Comparison of ENCODE assay signal across 9 cellular contexts in the genomic region with DNA sequence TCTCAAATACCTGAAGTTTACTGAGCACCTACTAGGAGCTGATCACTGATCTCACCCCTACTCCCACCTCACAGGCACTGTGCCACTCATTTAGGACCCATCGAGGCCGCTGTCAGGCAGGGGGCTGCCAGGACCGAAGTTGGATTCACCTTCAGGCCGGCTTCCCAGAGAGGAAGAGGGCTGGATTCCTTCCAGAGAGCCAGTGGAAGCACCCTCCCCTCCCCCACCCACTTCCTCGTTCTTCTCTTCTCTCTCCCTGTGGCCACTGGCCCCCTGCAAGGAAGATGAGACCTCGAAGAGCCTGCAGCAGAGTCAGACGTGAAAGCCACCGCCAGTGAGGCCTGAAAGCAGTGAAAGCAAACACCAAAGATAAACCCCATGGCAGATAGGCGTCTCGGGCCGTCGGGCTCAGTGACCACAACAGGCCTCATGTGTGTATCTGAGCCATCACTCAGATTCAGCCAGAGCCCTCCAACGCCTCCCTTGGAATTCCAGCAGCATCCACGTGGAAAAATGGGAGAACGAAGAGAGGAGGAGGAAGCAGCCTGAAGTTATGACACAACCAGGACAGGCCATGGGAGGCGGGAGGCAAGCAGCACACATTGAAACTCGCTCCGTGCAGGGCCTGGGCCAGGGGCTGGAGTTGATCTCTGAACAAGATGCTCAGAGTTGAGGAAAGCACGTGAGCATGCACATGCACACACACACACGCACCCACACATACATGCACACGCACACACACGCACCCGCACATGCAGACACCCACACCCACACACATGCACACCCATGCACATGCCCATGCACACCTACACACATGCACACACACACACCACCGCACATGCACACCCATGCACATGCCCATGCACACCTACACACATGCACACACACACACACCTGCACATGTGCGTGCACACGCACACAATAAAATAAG. TPM values are rescaled to one million over a fixed set of nuclear protein-coding genes. Genes with fewer than 3 reads are reported as not detected.
A peak's percentile ranks its signal among the peaks of the same experiment; 100 is the strongest.
DNase-seq lines count a peak whose midpoint lies in the region; ATAC-seq lines count a peak whose summit lies in the region.
"Had no signal": no experiment of that assay in that cellular context is flagged by ENCODE, and none has a peak within 500 bp of the region (broad histone marks: within the 10 kb centered on the region; RNA-seq: fewer than 3 reads in every experiment).

No MANE protein-coding gene starts in this region.

- H3K9me3 ChIP-seq in CD8-positive, alpha-beta memory T cell (ENCODE audit: low read length) = no peaks in the 10 kb centered on the region
- H3K9me3 ChIP-seq in naive thymus-derived CD4-positive, alpha-beta T cell (ENCODE audit: control insufficient read depth in 2 of 3, low read length in 3 of 3) = no peaks in the 10 kb centered on the region

- peaks cover 31 to 50% (median 31%) of the 10 kb centered on the region in 3 donors for H3K4me1 Mint-ChIP-seq in CD8-positive, alpha-beta memory T cell
- H3K4me1 Mint-ChIP-seq in activated naive CD8-positive, alpha-beta T cell treated with anti-CD3 and anti-CD28 coated beads, Interleukin-2, amount 50 U/mL, for 24 hours = peaks cover 43% of the 10 kb centered on the region
- H3K4me1 Mint-ChIP-seq in naive thymus-derived CD4-positive, alpha-beta T cell = peaks cover 27 to 65% (median 52%) of the 10 kb centered on the region in 7 donors

- peak overlapping the region; percentile 45 for H3K4me3 ChIP-seq in CD8-positive, alpha-beta memory T cell (ENCODE audit: low read length)
- peak overlapping the region; percentile 48 for H3K4me3 ChIP-seq in naive thymus-derived CD4-positive, alpha-beta T cell (ENCODE audit: low read length)

- H3K27ac ChIP-seq in CD8-positive, alpha-beta memory T cell (ENCODE audit: low read depth, low read length) = peak overlapping the region; percentile 33
- H3K27ac ChIP-seq in naive thymus-derived CD4-positive, alpha-beta T cell (ENCODE audit: low read depth, low read length) = peak overlapping the region; percentile 62

- peak overlapping the region; percentile 46 to 93 (median 86) for H3K27ac Mint-ChIP-seq in CD8-positive, alpha-beta memory T cell
- no peak overlapping the region for H3K27ac Mint-ChIP-seq in activated naive CD8-positive, alpha-beta T cell treated with anti-CD3 and anti-CD28 coated beads, Interleukin-2, amount 50 U/mL, for 24 hours
- peak overlapping the region; percentile 75 to 97 (median 92) for H3K27ac Mint-ChIP-seq in naive thymus-derived CD4-positive, alpha-beta T cell

- no peaks in the 10 kb centered on the region for H3K27me3 Mint-ChIP-seq in CD8-positive, alpha-beta memory T cell
- no peaks in the 10 kb centered on the region for H3K27me3 Mint-ChIP-seq in activated naive CD8-positive, alpha-beta T cell treated with anti-CD3 and anti-CD28 coated beads, Interleukin-2, amount 50 U/mL, for 24 hours
- no peaks in the 10 kb centered on the region for H3K27me3 Mint-ChIP-seq in naive thymus-derived CD4-positive, alpha-beta T cell

- peaks cover 50% of the 10 kb centered on the region for H3K4me1 ChIP-seq in CD8-positive, alpha-beta memory T cell (ENCODE audit: insufficient read depth, low read length)
- peaks cover 25 to 38% of the 10 kb centered on the region in 2 donors for H3K4me1 ChIP-seq in naive thymus-derived CD4-positive, alpha-beta T cell (ENCODE audit: control insufficient read depth in 2 of 2, insufficient read depth in 2 of 2, low read length in 2 of 2)

- no peaks in the 10 kb centered on the region for H3K27me3 ChIP-seq in CD8-positive, alpha-beta memory T cell (ENCODE audit: insufficient read depth, low read length, poor library complexity, severe bottlenecking)
- no peaks in the 10 kb centered on the region for H3K27me3 ChIP-seq in naive thymus-derived CD4-positive, alpha-beta T cell (ENCODE audit: control insufficient read depth in 2 of 2, insufficient read depth in 2 of 2, low read length in 2 of 2)

- intact Hi-C loops in naive thymus-derived CD4-positive, alpha-beta T cell (cut with micrococcal nuclease) = loop anchor here (1.0 to 10.0 kb wide), 6 partner anchors 10 to 1695 kb away; a partner anchor contains a TSS

- CTCF ChIA-PET in CD8-positive, alpha-beta memory T cell (lab: Charles Lee) = interaction anchor here (0.9 to 1.8 kb wide), 5 partner anchors 10 to 488 kb away, joined by 3 to 7 read pairs (median 5); a partner anchor contains a TSS
- CTCF ChIA-PET in naive thymus-derived CD4-positive, alpha-beta T cell (lab: Charles Lee) = interaction anchor here (1.0 kb wide), 2 partner anchors 10 to 77 kb away, joined by 4 read pairs; a partner anchor contains a TSS

- no peaks in the 10 kb centered on the region for H3K36me3 ChIP-seq in CD8-positive, alpha-beta memory T cell (ENCODE audit: insufficient read depth, low read length)
- H3K36me3 ChIP-seq in naive thymus-derived CD4-positive, alpha-beta T cell (ENCODE audit: control insufficient read depth in 2 of 3, insufficient read depth in 3 of 3, low read length in 3 of 3) = no peaks in the 10 kb centered on the region

- H3K4me3 Mint-ChIP-seq in CD8-positive, alpha-beta memory T cell = peak overlapping the region; percentile 63 to 94 (median 81)
- peak overlapping the region; percentile 77 for H3K4me3 Mint-ChIP-seq in activated naive CD8-positive, alpha-beta T cell treated with anti-CD3 and anti-CD28 coated beads, Interleukin-2, amount 50 U/mL, for 24 hours
- peak overlapping the region; percentile 81 to 97 (median 91) for H3K4me3 Mint-ChIP-seq in naive thymus-derived CD4-positive, alpha-beta T cell

- peak in 1 of 5 donors; percentile 17 for DNase-seq in CD8-positive, alpha-beta memory T cell
- DNase-seq in KG1 (lab: John Stamatoyannopoulos, UW) (peak; percentile 48), hypothalamus (lab: John Stamatoyannopoulos, UW) (no peak), globus pallidus (ENCODE audit: low spot score) (no peak)
- DNase-seq in activated naive CD8-positive, alpha-beta T cell treated with anti-CD3 and anti-CD28 coated beads, Interleukin-2, amount 50 U/mL, for 24 hours = no peak
- no peak for DNase-seq in naive thymus-derived CD4-positive, alpha-beta T cell
- no peak for DNase-seq in effector CD4-positive, alpha-beta T cell
- DNase-seq: left cardiac atrium had no signal

- no peaks in the 10 kb centered on the region for H3K9me3 Mint-ChIP-seq in CD8-positive, alpha-beta memory T cell
- H3K9me3 Mint-ChIP-seq in activated naive CD8-positive, alpha-beta T cell treated with anti-CD3 and anti-CD28 coated beads, Interleukin-2, amount 50 U/mL, for 24 hours = no peaks in the 10 kb centered on the region
- H3K9me3 Mint-ChIP-seq in naive thymus-derived CD4-positive, alpha-beta T cell = peaks cover 0 to 1% (median 0%) of the 10 kb centered on the region in 11 donors

- POLR2A ChIA-PET in CD8-positive, alpha-beta memory T cell (lab: Charles Lee) = interaction anchor here (0.6 to 1.9 kb wide), 5 partner anchors 10 to 467 kb away, joined by 3 to 9 read pairs (median 3); a partner anchor contains a TSS
- POLR2A ChIA-PET in naive thymus-derived CD4-positive, alpha-beta T cell (lab: Charles Lee) = interaction anchor here (0.8 to 4.8 kb wide), 5 partner anchors 10 to 467 kb away, joined by 3 to 37 read pairs (median 5); no protein-coding TSS in a partner anchor

- H3K36me3 Mint-ChIP-seq in CD8-positive, alpha-beta memory T cell = no peaks in the 10 kb centered on the region
- no peaks in the 10 kb centered on the region for H3K36me3 Mint-ChIP-seq in activated naive CD8-positive, alpha-beta T cell treated with anti-CD3 and anti-CD28 coated beads, Interleukin-2, amount 50 U/mL, for 24 hours (ENCODE audit: low read depth)
- H3K36me3 Mint-ChIP-seq in naive thymus-derived CD4-positive, alpha-beta T cell = no peaks in the 10 kb centered on the region

- ATAC-seq in activated naive CD8-positive, alpha-beta T cell treated with anti-CD3 and anti-CD28 coated beads, Interleukin-2, amount 50 U/mL, for 24 hours = no peak
- ATAC-seq in naive thymus-derived CD4-positive, alpha-beta T cell = peak; percentile 52
- ATAC-seq in GM19351 (IDR thresholded peaks at IDR 0.05; ENCODE audit: unreplicated experiment) = no peak

RNA-seq across cellular contexts. Expression of a gene that starts 6.2 kb away (rescaled TPM):
- 10 to 100 TPM in 1 of 2 experiments, 1 to 10 TPM in 1; 9.7 to 10.6 TPM for total RNA-seq in CD8-positive, alpha-beta memory T cell
- 103 TPM for polyA plus RNA-seq in CD8-positive, alpha-beta memory T cell
- total RNA-seq in naive thymus-derived CD4-positive, alpha-beta T cell = 10 to 100 TPM; 28.2 to 82.5 (median 32.7) TPM
- polyA plus RNA-seq in naive thymus-derived CD4-positive, alpha-beta T cell = 100 to 1,000 TPM in 1 of 2 donors, 10 to 100 TPM in 1; 96.9 to 108 TPM

RNA-seq across cellular contexts. Expression of a gene that starts 32.2 kb away (rescaled TPM):
- total RNA-seq in CD8-positive, alpha-beta memory T cell = not detected
- polyA plus RNA-seq in CD8-positive, alpha-beta memory T cell = 0.81 TPM
- total RNA-seq in naive thymus-derived CD4-positive, alpha-beta T cell = under 1 TPM in 1 of 5 experiments, not detected in 4; 0.13 TPM
- under 1 TPM in 1 of 2 donors, not detected in 1; 0.45 TPM for polyA plus RNA-seq in naive thymus-derived CD4-positive, alpha-beta T cell

RNA-seq across cellular contexts. Expression of a gene that starts 38.3 kb away (rescaled TPM):
- total RNA-seq in CD8-positive, alpha-beta memory T cell = under 1 TPM; 0.09 to 0.11 TPM
- 0.12 TPM for polyA plus RNA-seq in CD8-positive, alpha-beta memory T cell
- 1 to 10 TPM in 1 of 5 experiments, under 1 TPM in 4; 0.07 to 1.6 (median 0.21) TPM for total RNA-seq in naive thymus-derived CD4-positive, alpha-beta T cell
- polyA plus RNA-seq in naive thymus-derived CD4-positive, alpha-beta T cell = under 1 TPM; 0.03 to 0.09 TPM

RNA-seq across cellular contexts. Expression of a gene that starts 48.8 kb away (rescaled TPM):
- total RNA-seq in CD8-positive, alpha-beta memory T cell = 10 to 100 TPM; 60.1 to 66.2 TPM
- 57.2 TPM for polyA plus RNA-seq in CD8-positive, alpha-beta memory T cell
- total RNA-seq in naive thymus-derived CD4-positive, alpha-beta T cell = 10 to 100 TPM; 17.1 to 53.3 (median 27.2) TPM
- polyA plus RNA-seq in naive thymus-derived CD4-positive, alpha-beta T cell = 10 to 100 TPM; 38.0 to 53.0 TPM
